7 cellular contexts compared by ENCODE assay signal in the genomic region with DNA sequence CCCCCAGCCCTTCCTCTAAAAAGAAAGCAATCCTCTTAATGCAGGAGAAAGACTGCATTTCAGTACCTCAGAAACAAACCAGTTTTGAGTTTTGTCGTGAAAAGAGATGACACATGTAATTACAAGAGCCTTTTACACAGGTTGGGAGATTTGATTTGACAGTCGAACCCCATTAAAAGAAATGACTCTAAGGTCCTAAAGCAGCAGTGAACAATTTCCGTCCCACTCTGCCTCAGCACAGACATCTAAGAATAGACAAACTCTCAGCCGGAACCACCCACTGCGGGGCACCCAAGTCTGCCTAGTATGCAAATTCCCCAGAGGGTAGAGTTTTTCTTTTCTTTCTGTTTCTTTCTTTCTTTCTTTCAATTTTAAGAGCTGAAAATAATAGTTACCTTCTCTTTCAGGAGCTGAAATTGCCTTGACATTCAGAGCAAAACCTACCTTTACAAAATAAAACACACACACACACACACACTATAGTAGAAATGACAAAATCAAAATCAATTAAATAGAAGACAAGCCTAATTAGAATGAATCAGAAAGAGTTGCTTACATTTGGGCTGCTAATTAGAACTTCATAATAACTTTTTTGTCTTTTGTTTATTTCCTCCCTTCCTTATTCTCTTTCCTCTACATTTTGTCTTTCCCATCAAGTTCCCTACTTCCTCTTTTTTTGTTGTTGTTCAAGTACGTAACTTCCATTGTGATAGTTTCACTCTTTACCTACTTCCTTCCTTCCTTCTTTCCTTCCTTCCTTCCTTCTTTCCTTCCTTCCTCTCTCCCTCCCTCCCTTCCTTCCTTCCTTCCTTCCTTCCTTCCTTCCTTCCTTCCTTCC.
DNase-seq lines count a peak whose midpoint lies in the region; ATAC-seq, FAIRE-seq and TF ChIP-seq lines count a peak whose summit lies in the region.

No MANE protein-coding gene starts in this region.

- peaks cover 3% of the 10 kb centered on the region for H3K9me3 Mint-ChIP-seq in osteocyte (ENCODE audit: unreplicated experiment)
- no peaks in the 10 kb centered on the region for H3K9me3 Mint-ChIP-seq in HFFc6

- H3K9me3 ChIP-seq in Panc1 (ENCODE audit: control insufficient read depth, insufficient read depth, low read depth, low read length), result no peaks in the 10 kb centered on the region

- FAIRE-seq in GM19239 (lab: Jason Lieb, UNC), result peak; percentile 97

- no peaks in the 10 kb centered on the region for H3K4me1 ChIP-seq in Panc1 (ENCODE audit: control insufficient read depth, insufficient read depth, low read length)

- DNase-seq in GM19239 (ENCODE audit: insufficient read length, low spot score) (peak; percentile 66), Panc1 (ENCODE audit: low read depth, low spot score) (no peak), osteocyte (ENCODE audit: extremely low spot score, unreplicated experiment) (no peak), mesenteric fat pad (ENCODE audit: low spot score) (no peak), ecto neural progenitor cell (ENCODE audit: low spot score) (no peak), HFFc6 (no peak)

- ATAC-seq in HG02885 (IDR thresholded peaks at IDR 0.05; ENCODE audit: poor library complexity, unreplicated experiment) (peak; percentile 98), Panc1 (no peak)

- intact Hi-C loops in Panc1 (cut with micrococcal nuclease; ENCODE audit: unreplicated experiment), result no loop called here

- H3K27me3 Mint-ChIP-seq in osteocyte (ENCODE audit: unreplicated experiment) (no peaks in the 10 kb centered on the region), HFFc6 (ENCODE audit: insufficient read depth) (peaks cover 3% of the 10 kb centered on the region)

- POLR2A ChIA-PET in Panc1 (lab: Charles Lee), result interaction anchor here (0.7 kb wide), 2 partner anchors 23 to 871 kb away, joined by 3 to 7 read pairs; no protein-coding TSS in a partner anchor

- no peaks in the 10 kb centered on the region for H3K27me3 ChIP-seq in Panc1 (ENCODE audit: control insufficient read depth, insufficient read depth, low read length)

- BruUV-seq in Panc1 (replicated peaks; lab: Mats Ljungman, UMichigan), result no TSS peak

- H3K4me3 ChIP-seq in Panc1 (ENCODE audit: low read depth in 2 of 2, low read length in 2 of 2), result no peak overlapping the region

- H3K36me3 ChIP-seq in Panc1 (ENCODE audit: control insufficient read depth, insufficient read depth, low read length), result no peaks in the 10 kb centered on the region

- TF ChIP-seq CTCF in Panc1 (IDR thresholded peaks at IDR 0.05) (no peak), osteocyte (IDR thresholded peaks at IDR 0.05) (no peak), HFFc6 (IDR thresholded peaks at IDR 0.05) (no peak)

- CTCF ChIA-PET in Panc1 (lab: Charles Lee), result interaction anchor here (0.7 kb wide), 1 partner anchor 11 kb away, joined by 4 read pairs; no protein-coding TSS in a partner anchor

- H3K4me1 Mint-ChIP-seq in osteocyte (ENCODE audit: unreplicated experiment), result peaks cover 24% of the 10 kb centered on the region
- 0 out of 2 replicates have a peak, but pooled peaks cover 5% of the 10 kb centered on the region for H3K4me1 Mint-ChIP-seq in HFFc6 (ENCODE audit: low read depth)

- peaks cover 5% of the 10 kb centered on the region for H3K36me3 Mint-ChIP-seq in osteocyte (ENCODE audit: unreplicated experiment)
- H3K36me3 Mint-ChIP-seq in HFFc6 (ENCODE audit: low read depth), result peaks cover 5% of the 10 kb centered on the region; the same call in 1 of the 2 replicates

- peak overlapping the region; percentile 19; the same call in 1 of the 2 replicates for H3K27ac ChIP-seq in Panc1 (ENCODE audit: low read length)

- in situ Hi-C loops in Panc1 (cut with HindIII; ENCODE audit: low pct_unique_long_range_greater_than_20kb, low sequenced_read_pairs), result no loop called here

- H3K4me3 Mint-ChIP-seq in osteocyte (ENCODE audit: unreplicated experiment), result peak overlapping the region; percentile 16
- no peak overlapping the region for H3K4me3 Mint-ChIP-seq in HFFc6

- peak overlapping the region; percentile 36 for H3K27ac Mint-ChIP-seq in osteocyte (ENCODE audit: unreplicated experiment)
- no peak overlapping the region for H3K27ac Mint-ChIP-seq in HFFc6
